Comparison of ENCODE assay signal across 31 cellular contexts in the genomic region with DNA sequence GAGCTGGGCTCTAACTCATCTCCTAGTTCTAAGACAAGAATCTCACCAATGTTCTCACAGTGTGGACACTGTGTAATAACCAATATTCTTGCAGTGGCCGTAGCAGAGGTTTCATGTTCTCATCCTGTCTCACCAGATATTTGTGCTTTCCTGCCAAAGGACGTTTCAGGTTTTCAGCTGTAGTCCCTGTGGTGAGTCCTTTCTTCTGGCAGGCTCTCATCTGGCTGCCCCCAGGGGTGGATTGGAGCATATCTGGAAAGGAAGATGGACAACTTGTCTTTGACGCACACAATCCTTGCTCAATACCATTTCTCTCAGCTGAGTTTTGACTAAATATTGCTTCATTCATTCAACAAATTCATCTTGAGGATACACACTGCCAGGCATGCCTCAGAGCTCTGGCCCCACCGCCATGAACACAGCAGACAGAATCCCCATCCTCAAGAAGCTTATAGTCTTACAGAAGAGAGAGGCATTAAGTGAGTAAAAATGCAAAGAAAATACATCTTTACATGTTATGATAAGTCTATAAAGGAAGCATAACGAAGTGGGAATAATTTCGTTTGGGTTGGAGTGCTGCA. TPM values are rescaled to one million over a fixed set of nuclear protein-coding genes. Genes with fewer than 3 reads are reported as not detected.
DNase-seq lines count a peak whose midpoint lies in the region; ATAC-seq and TF ChIP-seq lines count a peak whose summit lies in the region.
"Had no signal": no experiment of that assay in that cellular context is flagged by ENCODE, and none has a peak within 500 bp of the region (broad histone marks: within the 10 kb centered on the region; RNA-seq: fewer than 3 reads in every experiment).

No MANE protein-coding gene starts in this region.

- in situ Hi-C loops in IMR-90 (cut with MboI; ENCODE audit: low sequenced_read_pairs): no loop called here

- POLR2A ChIA-PET in IMR-90 (lab: Charles Lee; ENCODE audit: unreplicated experiment): no interaction called here

- no peak overlapping the region for H3K9ac ChIP-seq in IMR-90 (ENCODE audit: low read depth, low read length)

- H4K91ac ChIP-seq in IMR-90 (ENCODE audit: insufficient read depth, low read depth, low read length): no peak overlapping the region

- intact Hi-C loops in IMR-90 (cut with micrococcal nuclease): no loop called here
- intact Hi-C loops in esophagus squamous epithelium (cut with DNase I): no loop called here
- intact Hi-C loops in left ventricle myocardium superior (cut with micrococcal nuclease): no loop called here
- intact Hi-C loops in sciatic nerve (cut with DNase I): no loop called here
- intact Hi-C loops in Calu3 (cut with micrococcal nuclease; ENCODE audit: unreplicated experiment): no loop called here

- H3K27me3 ChIP-seq in IMR-90 (ENCODE audit: control insufficient read depth, insufficient read depth, low read length) (peaks cover 34% of the 10 kb centered on the region), esophagus squamous epithelium (no peaks in the 10 kb centered on the region)

- no peak overlapping the region for H2AK9ac ChIP-seq in IMR-90 (replicated peaks; ENCODE audit: low read depth, low read length, poor library complexity)

- peaks cover 5% of the 10 kb centered on the region; the same call in 1 of the 2 replicates for H3K4me1 ChIP-seq in IMR-90 (ENCODE audit: control insufficient read depth, insufficient read depth, low read length)
- H3K4me1 ChIP-seq in esophagus squamous epithelium: peaks cover 3 to 13% (median 8%) of the 10 kb centered on the region in 3 donors
- H3K4me1 ChIP-seq: A549 had no signal

- no peak overlapping the region for H3K27ac ChIP-seq in IMR-90 (ENCODE audit: insufficient read depth, low read length)
- H3K27ac ChIP-seq in esophagus squamous epithelium: peak overlapping the region in 3 of 4 donors; percentile 38 to 63 (median 57)
- H3K27ac ChIP-seq: A549 had no signal

- peaks cover 92% of the 10 kb centered on the region for H3K27me3 Mint-ChIP-seq in Calu3 (ENCODE audit: unreplicated experiment)

- H2AFZ ChIP-seq in IMR-90 (replicated peaks; ENCODE audit: low read length, poor library complexity): no peak overlapping the region

- H4K8ac ChIP-seq in IMR-90 (ENCODE audit: low read depth in 2 of 2, low read length in 2 of 2): no peak overlapping the region

- ATAC-seq in IMR-90 (ENCODE audit: low read depth) (no peak), left ventricle myocardium superior (peak; percentile 85), sciatic nerve (peak; percentile 31), esophagus mucosa (no peak), HG03175 (IDR thresholded peaks at IDR 0.05; ENCODE audit: unreplicated experiment) (no peak)
- ATAC-seq: A549; effector memory CD8-positive, alpha-beta T cell; left colon; naive thymus-derived CD4-positive, alpha-beta T cell; PC-3; stimulated activated naive CD8-positive, alpha-beta T cell treated with anti-CD3 and anti-CD28 coated beads, Interleukin-15, amount 100 ng/mL, for 72 hours had no signal

- H2BK120ac ChIP-seq in IMR-90 (ENCODE audit: low read depth, low read length): no peak overlapping the region

- no peak overlapping the region for H3K4me3 ChIP-seq in IMR-90 (ENCODE audit: insufficient read depth, low read depth, low read length)
- no peak overlapping the region for H3K4me3 ChIP-seq in esophagus squamous epithelium
- H3K4me3 ChIP-seq: A549 had no signal

- 33% methylated on average over 4 of the region's 6 CpGs; no CpG with 5 or more reads in 1 of the 2 experiments for WGBS in IMR-90 (ENCODE audit: extremely low coverage in 2 of 2, insufficient read length in 1 of 2), 2 experiments
- 49 to 59% methylated on average over 6 of the region's 6 CpGs for WGBS in esophagus squamous epithelium, 2 donors

- H3K56ac ChIP-seq in IMR-90 (ENCODE audit: extremely low read depth, insufficient read depth, low read length): no peak overlapping the region

- H2BK15ac ChIP-seq in IMR-90 (ENCODE audit: low read depth, low read length): no peak overlapping the region

- no peak overlapping the region for H4K5ac ChIP-seq in IMR-90 (ENCODE audit: low read depth, low read length)

- no peak for TF ChIP-seq CTCF in IMR-90 (conservative IDR thresholded peaks at IDR 0.05; ENCODE audit: low read depth, low read length)
- TF ChIP-seq CTCF in esophagus squamous epithelium (IDR thresholded peaks at IDR 0.05): no peak
- TF ChIP-seq CTCF in Calu3 (IDR thresholded peaks at IDR 0.05; ENCODE audit: unreplicated experiment): no peak

- no peak overlapping the region for H3K4me3 Mint-ChIP-seq in Calu3 (ENCODE audit: low read depth, unreplicated experiment)
- H3K4me3 Mint-ChIP-seq: activated B cell treated with CpG ODN at 0.5 μM for 24 hours; activated naive CD8-positive, alpha-beta T cell; CD8-positive, alpha-beta memory T cell; effector memory CD8-positive, alpha-beta T cell; naive thymus-derived CD4-positive, alpha-beta T cell; stimulated activated naive CD8-positive, alpha-beta T cell treated with anti-CD3 and anti-CD28 coated beads, Interleukin-15, amount 100 ng/mL, for 72 hours; type B pancreatic cell had no signal

- BruUV-seq in IMR-90 (replicated peaks; lab: Mats Ljungman, UMichigan) (no TSS peak), Calu3 (replicated peaks; lab: Mats Ljungman, UMichigan) (no TSS peak)

- H4K20me1 ChIP-seq in IMR-90 (ENCODE audit: insufficient read depth, low read length): no peaks in the 10 kb centered on the region

- H3K36me3 ChIP-seq in IMR-90 (ENCODE audit: control insufficient read depth, insufficient read depth, low read length): no peaks in the 10 kb centered on the region
- no peaks in the 10 kb centered on the region for H3K36me3 ChIP-seq in esophagus squamous epithelium

- H3K9me3 ChIP-seq in IMR-90 (ENCODE audit: control insufficient read depth, insufficient read depth, low read length): 0 out of 2 replicates have a peak, but pooled peaks cover 2% of the 10 kb centered on the region
- no peaks in the 10 kb centered on the region for H3K9me3 ChIP-seq in esophagus squamous epithelium

- no peak overlapping the region for H3K27ac Mint-ChIP-seq in Calu3 (ENCODE audit: unreplicated experiment)
- H3K27ac Mint-ChIP-seq: activated B cell treated with CpG ODN at 0.5 μM for 24 hours; activated naive CD8-positive, alpha-beta T cell; effector memory CD8-positive, alpha-beta T cell; naive thymus-derived CD4-positive, alpha-beta T cell; stimulated activated naive CD8-positive, alpha-beta T cell treated with anti-CD3 and anti-CD28 coated beads, Interleukin-15, amount 100 ng/mL, for 72 hours; type B pancreatic cell had no signal

- H3K9me1 ChIP-seq in IMR-90 (ENCODE audit: insufficient read depth, low read length): no peaks in the 10 kb centered on the region

- dilution Hi-C loops in IMR-90 (cut with HindIII; ENCODE audit: low sequenced_read_pairs, unreplicated experiment): no loop called here

- TF ChIP-seq POLR2A in IMR-90 (IDR thresholded peaks at IDR 0.05; ENCODE audit: low read depth, low read length): no peak
- no peak for TF ChIP-seq POLR2A in esophagus squamous epithelium (IDR thresholded peaks at IDR 0.05)

- H3K9me3 Mint-ChIP-seq in Calu3 (ENCODE audit: low read depth, unreplicated experiment): no peaks in the 10 kb centered on the region
- H3K9me3 Mint-ChIP-seq: effector memory CD8-positive, alpha-beta T cell; stimulated activated naive CD8-positive, alpha-beta T cell treated with anti-CD3 and anti-CD28 coated beads, Interleukin-15, amount 100 ng/mL, for 72 hours had no signal

- H3K4me2 ChIP-seq in IMR-90 (ENCODE audit: low read depth, low read length): no peak overlapping the region
- H3K4me2 ChIP-seq: A549 had no signal

- H2BK5ac ChIP-seq in IMR-90 (ENCODE audit: low read depth, low read length, poor library complexity, severe bottlenecking): no peak overlapping the region

- no peaks in the 10 kb centered on the region for H3K36me3 Mint-ChIP-seq in Calu3 (ENCODE audit: insufficient read depth, unreplicated experiment)
- H3K36me3 Mint-ChIP-seq: activated naive CD8-positive, alpha-beta T cell; CD8-positive, alpha-beta memory T cell; naive thymus-derived CD4-positive, alpha-beta T cell; type B pancreatic cell had no signal

- no peak overlapping the region for H3K23ac ChIP-seq in IMR-90 (ENCODE audit: low read depth, low read length)

- peak; percentile 3 for DNase-seq in IMR-90
- DNase-seq in esophagus squamous epithelium (lab: John Stamatoyannopoulos, UW): no peak
- DNase-seq in left ventricle myocardium superior: peak; percentile 79
- no peak for DNase-seq in sciatic nerve (ENCODE audit: low spot score)
- DNase-seq in Calu3: no peak
- no peak for DNase-seq in activated CD8-positive, alpha-beta memory T cell treated with anti-CD3 and anti-CD28 coated beads for 24 hours
- DNase-seq: activated B cell treated with CpG ODN at 0.5 μM for 24 hours; activated CD4-positive, alpha-beta T cell treated with anti-CD3 and anti-CD28 coated beads, Interleukin-2, amount 50 U/mL, for 4 hours; activated CD8-positive, alpha-beta memory T cell treated with anti-CD3 and anti-CD28 coated beads, Interleukin-2, amount 50 U/mL, for 4 hours; CD8-positive, alpha-beta memory T cell; DMS153; effector memory CD8-positive, alpha-beta T cell; KBM-7; left colon; MM.1S; naive thymus-derived CD4-positive, alpha-beta T cell; NCI-H1417 treated with DMSO at 0.1 percent for 48 hours; NCI-H510A; occipital lobe; PC-3; retina; SHP77; stimulated activated CD4-positive, alpha-beta T cell treated with anti-CD3 and anti-CD28 coated beads, Interleukin-15, amount 100 ng/mL, for 24 hours; stimulated activated naive CD8-positive, alpha-beta T cell treated with anti-CD3 and anti-CD28 coated beads, Interleukin-15, amount 100 ng/mL, for 72 hours; SW 1271; T1000 had no signal

- no peak overlapping the region for H3K14ac ChIP-seq in IMR-90 (replicated peaks; ENCODE audit: low read depth, low read length)

- no peak for TF ChIP-seq RAD21 in IMR-90 (IDR thresholded peaks at IDR 0.05; ENCODE audit: low read length)

- no peak overlapping the region for H2AK5ac ChIP-seq in IMR-90 (ENCODE audit: low read depth, low read length)

- H3K4ac ChIP-seq in IMR-90 (ENCODE audit: low read depth, low read length): no peak overlapping the region

- H3K18ac ChIP-seq in IMR-90 (ENCODE audit: low read depth, low read length): no peak overlapping the region

- H3K79me1 ChIP-seq in IMR-90 (ENCODE audit: low read depth in 1 of 2, low read length in 2 of 2): no peaks in the 10 kb centered on the region

- no peak overlapping the region for H2BK20ac ChIP-seq in IMR-90 (ENCODE audit: low read depth, low read length)

- CTCF ChIA-PET in IMR-90 (lab: Yijun Ruan, JAX): no interaction called here
- CTCF ChIA-PET in Calu3 (lab: Charles Lee): interaction anchor here (1.4 kb wide), 1 partner anchor 22 kb away, joined by 5 read pairs; no protein-coding TSS in a partner anchor

- H3K4me1 Mint-ChIP-seq in Calu3 (ENCODE audit: low read depth, unreplicated experiment): no peaks in the 10 kb centered on the region
- H3K4me1 Mint-ChIP-seq: activated B cell treated with CpG ODN at 0.5 μM for 24 hours; CD8-positive, alpha-beta memory T cell; naive thymus-derived CD4-positive, alpha-beta T cell; stimulated activated naive CD8-positive, alpha-beta T cell treated with anti-CD3 and anti-CD28 coated beads, Interleukin-15, amount 100 ng/mL, for 72 hours had no signal

RNA-seq across cellular contexts. Expression of a gene that starts 33.8 kb away (rescaled TPM):
- total RNA-seq in IMR-90 (2012; rRNA removed): 1.8 and 1.9 TPM in 2 replicates
- 2.6 and 2.8 TPM in 2 replicates for polyA plus RNA-seq in IMR-90 (2012; rRNA removed)
- polyA plus RNA-seq in IMR-90 (2012; cell fraction: cytosol; rRNA removed): 1.6 and 1.9 TPM in 2 replicates
- polyA plus RNA-seq in IMR-90 (2012; cell fraction: nucleus; rRNA removed; ENCODE audit: low replicate concordance): 3.9 and 5.7 TPM in 2 replicates
- 10 to 100 TPM; 11.9 to 18.8 (median 15.6) TPM for total RNA-seq in esophagus squamous epithelium
- 32.0 TPM for total RNA-seq in left ventricle myocardium superior
- 53.7 TPM for total RNA-seq in sciatic nerve
- 2.0 and 2.8 TPM in 2 replicates for total RNA-seq in Calu3 (2022)
- 12.7 TPM for total RNA-seq in esophagus mucosa
- polyA plus RNA-seq: CD8-positive, alpha-beta memory T cell had no signal

Comparison
In these comparisons a context has a peak if more than half of its experiments do, and no peak if none do; other contexts are left out.
1. ATAC-seq: peak in left ventricle myocardium superior (single experiment) and sciatic nerve (single experiment); none in IMR-90 (single experiment), esophagus mucosa (single experiment) and HG03175 (single experiment).
2. DNase-seq: peak in IMR-90 (single experiment) and left ventricle myocardium superior (single experiment); none in esophagus squamous epithelium (single experiment), sciatic nerve (single experiment), Calu3 (single experiment) and activated CD8-positive, alpha-beta memory T cell treated with anti-CD3 and anti-CD28 coated beads for 24 hours (single experiment).